Comparison of ENCODE assay signal across 8 cellular contexts in the genomic region with DNA sequence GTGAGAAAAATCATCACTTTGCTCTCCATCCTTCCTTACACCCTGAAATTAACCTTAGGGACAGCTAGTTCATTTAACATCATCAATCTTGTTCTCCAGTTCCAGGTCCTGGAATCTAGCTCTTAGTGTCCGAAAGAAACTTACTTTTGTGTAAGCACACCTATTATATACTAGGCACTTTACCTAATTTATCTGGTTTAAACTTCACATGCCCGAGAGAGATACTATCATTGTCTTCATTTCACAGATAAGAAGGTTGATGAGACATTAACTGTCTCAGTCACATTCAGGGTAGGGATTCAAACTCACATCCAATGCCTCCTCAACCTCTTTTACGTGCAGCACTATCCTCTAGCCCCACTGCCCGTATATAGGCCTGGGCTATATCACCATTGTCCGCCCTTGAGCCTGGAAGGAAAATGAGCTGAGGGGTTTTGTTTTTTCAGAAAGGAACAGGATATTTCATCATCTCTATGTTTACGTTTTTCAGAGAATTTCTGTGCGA. TPM values are rescaled to one million over a fixed set of nuclear protein-coding genes. Genes with fewer than 3 reads are reported as not detected.
DNase-seq lines count a peak whose midpoint lies in the region; ATAC-seq and TF ChIP-seq lines count a peak whose summit lies in the region.

No MANE protein-coding gene starts in this region.

- H3K9me3 Mint-ChIP-seq in activated naive CD4-positive, alpha-beta T cell treated with anti-CD3 and anti-CD28 coated beads, Interleukin-2, amount 10 ng/mL, durations not matched to agents 7 days and 5 days, result no peaks in the 10 kb centered on the region
- peaks cover 14% of the 10 kb centered on the region for H3K9me3 Mint-ChIP-seq in glutamatergic neuron (ENCODE audit: unreplicated experiment)

- DNase-seq in activated naive CD4-positive, alpha-beta T cell treated with anti-CD3 and anti-CD28 coated beads, Interleukin-2, amount 10 ng/mL, durations not matched to agents 7 days and 5 days, result no peak
- no peak for DNase-seq in activated naive CD4-positive, alpha-beta T cell treated with anti-CD3 and anti-CD28 coated beads, Interleukin-2, amount 50 U/mL, for 16 hours
- DNase-seq in T-helper 17 cell (no peak), glutamatergic neuron (no peak), NCI-H1930 (lab: John Stamatoyannopoulos, UW) (no peak), GDM1 (lab: John Stamatoyannopoulos, UW) (no peak)
- no peak for DNase-seq in activated CD4-positive, alpha-beta T cell treated with anti-CD3 and anti-CD28 coated beads, Interleukin-2, amount 50 U/mL, for 4 hours

- H3K9ac ChIP-seq in skeletal muscle satellite cell (ENCODE audit: low read depth, low read length), result peak overlapping the region; percentile 97

- peak; percentile 8 for ATAC-seq in T-helper 17 cell

- H3K27ac Mint-ChIP-seq in activated naive CD4-positive, alpha-beta T cell treated with anti-CD3 and anti-CD28 coated beads, Interleukin-2, amount 10 ng/mL, durations not matched to agents 7 days and 5 days, result peak overlapping the region; percentile 97
- peak overlapping the region; percentile 100 for H3K27ac Mint-ChIP-seq in T-helper 17 cell
- H3K27ac Mint-ChIP-seq in glutamatergic neuron (ENCODE audit: unreplicated experiment), result peak overlapping the region; percentile 100

- H3K36me3 Mint-ChIP-seq in activated naive CD4-positive, alpha-beta T cell treated with anti-CD3 and anti-CD28 coated beads, Interleukin-2, amount 10 ng/mL, durations not matched to agents 7 days and 5 days, result peaks cover 4% of the 10 kb centered on the region
- H3K36me3 Mint-ChIP-seq in T-helper 17 cell (ENCODE audit: low read depth) (peaks cover 3% of the 10 kb centered on the region), glutamatergic neuron (ENCODE audit: unreplicated experiment) (no peaks in the 10 kb centered on the region)

- H3K36me3 ChIP-seq in skeletal muscle satellite cell (ENCODE audit: insufficient read depth, low read length), result no peaks in the 10 kb centered on the region

- H3K9me3 ChIP-seq in T-helper 17 cell (ENCODE audit: control insufficient read depth, low read length, poor library complexity, severe bottlenecking) (peaks cover 3% of the 10 kb centered on the region), skeletal muscle satellite cell (replicated peaks; ENCODE audit: low read length) (no peaks in the 10 kb centered on the region)

- peak overlapping the region; percentile 92 for H3K4me3 Mint-ChIP-seq in activated naive CD4-positive, alpha-beta T cell treated with anti-CD3 and anti-CD28 coated beads, Interleukin-2, amount 10 ng/mL, durations not matched to agents 7 days and 5 days
- H3K4me3 Mint-ChIP-seq in T-helper 17 cell (peak overlapping the region; percentile 100), glutamatergic neuron (ENCODE audit: unreplicated experiment) (peak overlapping the region; percentile 100)

- no peaks in the 10 kb centered on the region for H3K27me3 ChIP-seq in skeletal muscle satellite cell (ENCODE audit: control insufficient read depth, insufficient read depth, low read length)

- H3K27me3 Mint-ChIP-seq in activated naive CD4-positive, alpha-beta T cell treated with anti-CD3 and anti-CD28 coated beads, Interleukin-2, amount 10 ng/mL, durations not matched to agents 7 days and 5 days, result peaks cover 10% of the 10 kb centered on the region
- H3K27me3 Mint-ChIP-seq in T-helper 17 cell (peaks cover 6% of the 10 kb centered on the region), glutamatergic neuron (ENCODE audit: unreplicated experiment) (peaks cover 13% of the 10 kb centered on the region)

- peaks cover 19% of the 10 kb centered on the region for H3K4me1 ChIP-seq in skeletal muscle satellite cell (ENCODE audit: control insufficient read depth, insufficient read depth, low read length)

- peaks cover 32% of the 10 kb centered on the region for H3K4me1 Mint-ChIP-seq in activated naive CD4-positive, alpha-beta T cell treated with anti-CD3 and anti-CD28 coated beads, Interleukin-2, amount 10 ng/mL, durations not matched to agents 7 days and 5 days
- H3K4me1 Mint-ChIP-seq in T-helper 17 cell (peaks cover 39% of the 10 kb centered on the region), glutamatergic neuron (ENCODE audit: low read depth, unreplicated experiment) (peaks cover 14% of the 10 kb centered on the region)

- CTCF ChIA-PET in activated naive CD4-positive, alpha-beta T cell treated with anti-CD3 and anti-CD28 coated beads, Interleukin-2, amount 10 ng/mL, durations not matched to agents 7 days and 5 days (lab: Charles Lee), result interaction anchor here (1.3 to 1.4 kb wide), 2 partner anchors 8 to 10 kb away, joined by 3 to 4 read pairs; partner anchors contain the start of gene PEX12

- H3K4me2 ChIP-seq in skeletal muscle satellite cell (ENCODE audit: low read length), result peak overlapping the region; percentile 84

- H3K4me3 ChIP-seq in skeletal muscle satellite cell (ENCODE audit: low read length), result peak overlapping the region; percentile 99

- TF ChIP-seq CTCF in glutamatergic neuron (IDR thresholded peaks at IDR 0.05; ENCODE audit: partially characterized antibody, unreplicated experiment), result no peak

RNA-seq across cellular contexts. Expression of gene AP2B1, which starts 0.5 kb away (rescaled TPM):
- 100 to 1,000 TPM in 1 of 2 donors, 10 to 100 TPM in 1; 95.9 to 114 TPM for total RNA-seq in T-helper 17 cell
- 316 TPM for total RNA-seq in glutamatergic neuron (ENCODE audit: unreplicated experiment)
- total RNA-seq in skeletal muscle satellite cell (2012; rRNA removed), result 74.5 and 75.4 TPM in 2 replicates

RNA-seq across cellular contexts. Expression of gene PEX12, which starts 8.2 kb away (rescaled TPM):
- 1 to 10 TPM; 3.1 to 3.6 TPM for total RNA-seq in T-helper 17 cell
- total RNA-seq in glutamatergic neuron (ENCODE audit: unreplicated experiment), result 3.1 TPM
- total RNA-seq in skeletal muscle satellite cell (2012; rRNA removed), result 7.1 and 9.2 TPM in 2 replicates

RNA-seq across cellular contexts. Expression of gene SLFN14, which starts 26.0 kb away (rescaled TPM):
- total RNA-seq in T-helper 17 cell (1 to 10 TPM in 1 of 2 donors, not detected in 1; 7.2 TPM), glutamatergic neuron (ENCODE audit: unreplicated experiment) (not detected)
- not detected in 2 replicates for total RNA-seq in skeletal muscle satellite cell (2012; rRNA removed)

RNA-seq across cellular contexts. Expression of gene SLFN12L, which starts 49.1 kb away (rescaled TPM):
- total RNA-seq in T-helper 17 cell (10 to 100 TPM; 70.0 to 90.1 TPM), glutamatergic neuron (ENCODE audit: unreplicated experiment) (not detected)
- total RNA-seq in skeletal muscle satellite cell (2012; rRNA removed), result 0.25 TPM in 1 of 2 replicates, not detected in the other
